In genomic region chr1:108125312-108126138, GRCh38 we compare ENCODE assay signal across 8 cellular contexts.
DNase-seq lines count a peak whose midpoint lies in the region; ATAC-seq and TF ChIP-seq lines count a peak whose summit lies in the region.

No MANE protein-coding gene starts in this region.

- H3K27me3 ChIP-seq in BJ (ENCODE audit: control insufficient read depth, insufficient read depth, low read length): no peaks in the 10 kb centered on the region; the same call in 1 of the 2 replicates

- ATAC-seq in GM19043 (IDR thresholded peaks at IDR 0.05; ENCODE audit: low read depth, unreplicated experiment) (peak; percentile 91), HG03196 (IDR thresholded peaks at IDR 0.05; ENCODE audit: unreplicated experiment) (peak; percentile 83)

- H3K4me3 ChIP-seq in BJ (ENCODE audit: low read depth, low read length): no peak overlapping the region

- peak; percentile 96 for TF ChIP-seq CTCF in BJ (IDR thresholded peaks at IDR 0.05; ENCODE audit: insufficient read depth, low read depth, low read length)

- DNase-seq in BJ (ENCODE audit: low read depth): peak; percentile 26
- peak; percentile 76 for DNase-seq in NCI-H2227 treated with DMSO at 0.1 percent for 48 hours (lab: John Stamatoyannopoulos, UW)
- peak; percentile 55 for DNase-seq in activated CD4-positive, CD25-positive, alpha-beta regulatory T cell treated with anti-CD3 and anti-CD28 coated beads, Interleukin-2, amount 50 U/mL, for 72 hours
- peak; percentile 8 to 28 for DNase-seq in cerebellar nuclear complex (lab: John Stamatoyannopoulos, UW)
- DNase-seq in left kidney (ENCODE audit: low read depth, low spot score): peak; percentile 93
- peak; percentile 32 to 36 for DNase-seq in stimulated activated CD4-positive, alpha-beta T cell treated with anti-CD3 and anti-CD28 coated beads, Interleukin-4, amount 100 ng/mL, for 48 hours (ENCODE audit: low read depth in 2 of 2)

- no peaks in the 10 kb centered on the region; the same call in 1 of the 2 replicates for H3K36me3 ChIP-seq in BJ (ENCODE audit: control insufficient read depth, insufficient read depth, low read length)

- CTCF ChIA-PET in BJ (lab: Yijun Ruan, JAX): interaction anchor here (0.5 to 8.4 kb wide), 33 partner anchors 8 to 354 kb away, joined by 3 to 251 read pairs (median 4); no protein-coding TSS in a partner anchor

- POLR2A ChIA-PET in BJ (lab: Charles Lee): interaction anchor here (1.3 kb wide), 1 partner anchor 343 kb away, joined by 3 read pairs; no protein-coding TSS in a partner anchor

Comparison
In these comparisons a context has a peak if more than half of its experiments do, and no peak if none do; other contexts are left out.
1. DNase-seq: peak in every context shown above with its lines; median percentile 93 in left kidney; 76 in NCI-H2227 treated with DMSO at 0.1 percent for 48 hours; 55 in activated CD4-positive, CD25-positive, alpha-beta regulatory T cell treated with anti-CD3 and anti-CD28 coated beads, Interleukin-2, amount 50 U/mL, for 72 hours; 34 in stimulated activated CD4-positive, alpha-beta T cell treated with anti-CD3 and anti-CD28 coated beads, Interleukin-4, amount 100 ng/mL, for 48 hours; 26 in BJ; 18 in cerebellar nuclear complex.